In genomic region chr16:59909262-59909661, GRCh38 we compare ENCODE assay signal across 22 cellular contexts.
"Had no signal": no experiment of that assay in that cellular context is flagged by ENCODE, and none has a peak within 500 bp of the region (broad histone marks: within the 10 kb centered on the region; RNA-seq: fewer than 3 reads in every experiment).

No MANE protein-coding gene starts in this region.

- H3K4me1 Mint-ChIP-seq: activated naive CD8-positive, alpha-beta T cell treated with anti-CD3 and anti-CD28 coated beads for 36 hours; memory B cell had no signal

- FAIRE-seq: endometrium, keratinocyte had no signal

- H3K4me3 Mint-ChIP-seq: activated naive CD8-positive, alpha-beta T cell treated with anti-CD3 and anti-CD28 coated beads for 36 hours; activated T-cell treated with anti-CD3 and anti-CD28 coated beads, Interleukin-2, amount 50 U/mL, for 24 hours; memory B cell had no signal

- H3K4me1 ChIP-seq: heart right ventricle, thyroid gland, upper lobe of right lung had no signal

- H3K27ac Mint-ChIP-seq: activated naive CD8-positive, alpha-beta T cell treated with anti-CD3 and anti-CD28 coated beads for 36 hours; activated T-cell treated with anti-CD3 and anti-CD28 coated beads, Interleukin-2, amount 50 U/mL, for 24 hours; activated T-helper 2 cell treated with anti-CD3 and anti-CD28 coated beads, Interferon-gamma antibody, Interleukin-2, Interleukin-4, amounts not matched to agents 10 μg/mL and 5 μg/mL and 100 μg/mL, durations not matched to agents 14 hours and 24 hours and 36 hours; memory B cell had no signal

- H3K36me3 Mint-ChIP-seq: activated naive CD8-positive, alpha-beta T cell treated with anti-CD3 and anti-CD28 coated beads for 36 hours; memory B cell had no signal

- DNase-seq: activated CD8-positive, alpha-beta memory T cell treated with anti-CD3 and anti-CD28 coated beads for 24 hours; activated CD8-positive, alpha-beta memory T cell treated with anti-CD3 and anti-CD28 coated beads, Interleukin-2, amount 50 U/mL, for 4 hours; activated naive CD4-positive, alpha-beta T cell; activated naive CD8-positive, alpha-beta T cell treated with anti-CD3 and anti-CD28 coated beads for 36 hours; activated T-cell treated with anti-CD3 and anti-CD28 coated beads, Interleukin-2, amount 50 U/mL, for 24 hours; cerebellar nuclear complex; cortex of kidney; effector CD4-positive, alpha-beta T cell; heart right ventricle; left colon; occipital lobe; retina; stimulated activated CD4-positive, alpha-beta T cell treated with anti-CD3 and anti-CD28 coated beads, Interleukin-4, amount 100 ng/mL, for 4 hours; stimulated activated naive CD8-positive, alpha-beta T cell treated with anti-CD3 and anti-CD28 coated beads, Interleukin-15, Interleukin-2, amounts not matched to agents 100 U/mL and 50 U/mL, for 24 hours; substantia nigra; T-helper 9 cell; thyroid gland; upper lobe of right lung had no signal

- H3K36me3 ChIP-seq: heart right ventricle, thyroid gland, upper lobe of right lung had no signal

- H3K4me3 ChIP-seq: heart right ventricle, thyroid gland, upper lobe of right lung had no signal

- H3K27me3 ChIP-seq: heart right ventricle, thyroid gland, upper lobe of right lung had no signal

- H3K9me3 ChIP-seq: heart right ventricle, thyroid gland, upper lobe of right lung had no signal

- H3K27ac ChIP-seq: heart right ventricle, thyroid gland, upper lobe of right lung had no signal

- H3K27me3 Mint-ChIP-seq: activated naive CD8-positive, alpha-beta T cell treated with anti-CD3 and anti-CD28 coated beads for 36 hours; activated T-cell treated with anti-CD3 and anti-CD28 coated beads, Interleukin-2, amount 50 U/mL, for 24 hours; memory B cell had no signal
